Comparison of ENCODE assay signal across 8 cellular contexts in genomic region chr10:58384999-58385783, GRCh38. TPM values are rescaled to one million over a fixed set of nuclear protein-coding genes. Genes with fewer than 3 reads are reported as not detected.
DNase-seq lines count a peak whose midpoint lies in the region; ATAC-seq and TF ChIP-seq lines count a peak whose summit lies in the region.

Gene TFAM (plus strand): TSS chr10:58385410. CDS start chr10:58385548, 138 bp downstream.

- peak within 1 kb of the TSS; percentile 92 to 96 for H3K4me3 ChIP-seq in cardiac fibroblast (replicated peaks in 1 of 2; ENCODE audit: low read depth in 2 of 2, low read length in 2 of 2)

- H3K27ac Mint-ChIP-seq in WTC11 = peak within 1 kb of the TSS; percentile 94

- H3K4me3 Mint-ChIP-seq in WTC11 = peak within 1 kb of the TSS; percentile 93

- ATAC-seq in GM18873 (IDR thresholded peaks at IDR 0.05; ENCODE audit: low FRiP score, unreplicated experiment) = peak; percentile 80
- peak; percentile 85 for ATAC-seq in HG03139 (IDR thresholded peaks at IDR 0.05; ENCODE audit: unreplicated experiment)
- ATAC-seq in WTC11 = peak; percentile 96

- CTCF ChIA-PET in WTC11 (lab: Charles Lee) = interaction anchor here (0.7 to 2.6 kb wide), 20 partner anchors 8 to 208 kb away, joined by 3 to 24 read pairs (median 4); partner anchors contain the start of genes CISD1 and UBE2D1

- DNase-seq in AG08396 (ENCODE audit: low spot score) (peak; percentile 96), NCI-H2196 treated with DMSO at 0.1 percent for 48 hours (lab: John Stamatoyannopoulos, UW; ENCODE audit: unreplicated experiment) (peak; percentile 53), WTC11 (ENCODE audit: low spot score) (peak; percentile 97), cardiac fibroblast (ENCODE audit: low read depth in 2 of 2) (peak; percentile 94), inferior parietal cortex (ENCODE audit: extremely low spot score) (peak; percentile 90)
- DNase-seq in stimulated activated CD4-positive, alpha-beta T cell treated with anti-CD3 and anti-CD28 coated beads, Interleukin-12 subunit alpha, Interleukin-12 subunit beta, amount 100 ng/mL, for 24 hours (ENCODE audit: low read depth in 2 of 2) = peak; percentile 94 to 96

- peaks cover 30% of the 10 kb centered on the region for H3K36me3 Mint-ChIP-seq in WTC11

- no peaks in the 10 kb centered on the region for H3K9me3 Mint-ChIP-seq in WTC11

- POLR2A ChIA-PET in WTC11 (lab: Charles Lee) = interaction anchor here (0.6 to 2.0 kb wide), 2 partner anchors 29 to 50 kb away, joined by 3 to 10 read pairs; partner anchors contain the start of gene UBE2D1

- TF ChIP-seq CTCF in WTC11 (IDR thresholded peaks at IDR 0.05) = no peak
- TF ChIP-seq CTCF in cardiac fibroblast (IDR thresholded peaks at IDR 0.05; ENCODE audit: low read depth, low read length) = peak; percentile 62

- no peaks in the 10 kb centered on the region for H3K27me3 Mint-ChIP-seq in WTC11 (ENCODE audit: low read depth)

- H3K4me1 Mint-ChIP-seq in WTC11 = peaks cover 15% of the 10 kb centered on the region

TF ChIP-seq in WTC11, 78 proteins besides CTCF, POLR2A, EP300 and RAD21 (continues in another document):
- TF ChIP-seq ZNF317 (CRISPR knock-in tag; IDR thresholded peaks at IDR 0.05; ENCODE audit: borderline replicate concordance, low read depth) = 0 out of 2 replicates have a peak, but pooled peaks have one; percentile 24
- TF ChIP-seq SP1 (CRISPR knock-in tag; conservative IDR thresholded peaks at IDR 0.05) = peak; percentile 91
- TF ChIP-seq OVOL2 (CRISPR knock-in tag; IDR thresholded peaks at IDR 0.05; ENCODE audit: borderline replicate concordance) = no peak
- TF ChIP-seq MAX (CRISPR knock-in tag; IDR thresholded peaks at IDR 0.05) = peak; percentile 82
- peak; percentile 64; the same call in 1 of the 2 replicates for TF ChIP-seq KAT7 (CRISPR knock-in tag; IDR thresholded peaks at IDR 0.05; ENCODE audit: borderline replicate concordance)
- TF ChIP-seq CREB1 (CRISPR knock-in tag; IDR thresholded peaks at IDR 0.05) = peak; percentile 31; the same call in 1 of the 2 replicates
- TF ChIP-seq GRHL2 (CRISPR knock-in tag; IDR thresholded peaks at IDR 0.05; ENCODE audit: insufficient replicate concordance, severe bottlenecking) = no peak
- TF ChIP-seq ZNF671 (CRISPR knock-in tag; IDR thresholded peaks at IDR 0.05) = no peak
- TF ChIP-seq HMGXB4 (CRISPR knock-in tag; IDR thresholded peaks at IDR 0.05) = peak; percentile 98
- no peak for TF ChIP-seq ZNF138 (CRISPR knock-in tag; conservative IDR thresholded peaks at IDR 0.05)
- peak; percentile 66; the same call in 1 of the 2 replicates for TF ChIP-seq GABPB1 (CRISPR knock-in tag; IDR thresholded peaks at IDR 0.05)
- TF ChIP-seq RELA (CRISPR knock-in tag; IDR thresholded peaks at IDR 0.05; ENCODE audit: borderline replicate concordance) = peak; percentile 46; the same call in 1 of the 2 replicates
- TF ChIP-seq ETV6 (CRISPR knock-in tag; IDR thresholded peaks at IDR 0.05) = 0 out of 2 replicates have a peak, but pooled peaks have one; percentile 27
- peak; percentile 49 for TF ChIP-seq ESRRA (CRISPR knock-in tag; IDR thresholded peaks at IDR 0.05; ENCODE audit: borderline replicate concordance)
- TF ChIP-seq E2F1 (CRISPR knock-in tag; IDR thresholded peaks at IDR 0.05) = 0 out of 2 replicates have a peak, but pooled peaks have one; percentile 47
- TF ChIP-seq JAZF1 (CRISPR knock-in tag; IDR thresholded peaks at IDR 0.05) = no peak
- TF ChIP-seq TCF7 (CRISPR knock-in tag; IDR thresholded peaks at IDR 0.05; ENCODE audit: low read depth) = 0 out of 2 replicates have a peak, but pooled peaks have one; percentile 20
- TF ChIP-seq ZBTB43 (CRISPR knock-in tag; IDR thresholded peaks at IDR 0.05) = peak; percentile 76
- no peak for TF ChIP-seq ZMAT4 (CRISPR knock-in tag; IDR thresholded peaks at IDR 0.05)
- TF ChIP-seq NFYB (CRISPR knock-in tag; conservative IDR thresholded peaks at IDR 0.05; ENCODE audit: low read depth) = 0 out of 2 replicates have a peak, but pooled peaks have one; percentile 18
- TF ChIP-seq USF2 (CRISPR knock-in tag; IDR thresholded peaks at IDR 0.05) = 0 out of 2 replicates have a peak, but pooled peaks have one; percentile 14
- peak; percentile 82; the same call in 1 of the 2 replicates for TF ChIP-seq E2F5 (CRISPR knock-in tag; IDR thresholded peaks at IDR 0.05)

RNA-seq across cellular contexts. Expression of gene TFAM, which starts in this region (rescaled TPM):
- total RNA-seq in WTC11 (2021) = 74.4 to 77.4 TPM (median 76.1 TPM) in 3 replicates

Comparison
In these comparisons a context has a peak if more than half of its experiments do, and no peak if none do; other contexts are left out.
1. Peak in every context shown above with its lines: DNase-seq, ATAC-seq and H3K4me3 ChIP-seq.